Comparison of ENCODE assay signal across 1 cellular context in genomic region chr12:119340604-119341003, GRCh38.
TF ChIP-seq lines count a peak whose summit lies in the region.

No MANE protein-coding gene starts in this region.

TF ChIP-seq in K562, 482 proteins besides CTCF, POLR2A, EP300 and RAD21 (continued from another document):
- TF ChIP-seq, protein P1, sequence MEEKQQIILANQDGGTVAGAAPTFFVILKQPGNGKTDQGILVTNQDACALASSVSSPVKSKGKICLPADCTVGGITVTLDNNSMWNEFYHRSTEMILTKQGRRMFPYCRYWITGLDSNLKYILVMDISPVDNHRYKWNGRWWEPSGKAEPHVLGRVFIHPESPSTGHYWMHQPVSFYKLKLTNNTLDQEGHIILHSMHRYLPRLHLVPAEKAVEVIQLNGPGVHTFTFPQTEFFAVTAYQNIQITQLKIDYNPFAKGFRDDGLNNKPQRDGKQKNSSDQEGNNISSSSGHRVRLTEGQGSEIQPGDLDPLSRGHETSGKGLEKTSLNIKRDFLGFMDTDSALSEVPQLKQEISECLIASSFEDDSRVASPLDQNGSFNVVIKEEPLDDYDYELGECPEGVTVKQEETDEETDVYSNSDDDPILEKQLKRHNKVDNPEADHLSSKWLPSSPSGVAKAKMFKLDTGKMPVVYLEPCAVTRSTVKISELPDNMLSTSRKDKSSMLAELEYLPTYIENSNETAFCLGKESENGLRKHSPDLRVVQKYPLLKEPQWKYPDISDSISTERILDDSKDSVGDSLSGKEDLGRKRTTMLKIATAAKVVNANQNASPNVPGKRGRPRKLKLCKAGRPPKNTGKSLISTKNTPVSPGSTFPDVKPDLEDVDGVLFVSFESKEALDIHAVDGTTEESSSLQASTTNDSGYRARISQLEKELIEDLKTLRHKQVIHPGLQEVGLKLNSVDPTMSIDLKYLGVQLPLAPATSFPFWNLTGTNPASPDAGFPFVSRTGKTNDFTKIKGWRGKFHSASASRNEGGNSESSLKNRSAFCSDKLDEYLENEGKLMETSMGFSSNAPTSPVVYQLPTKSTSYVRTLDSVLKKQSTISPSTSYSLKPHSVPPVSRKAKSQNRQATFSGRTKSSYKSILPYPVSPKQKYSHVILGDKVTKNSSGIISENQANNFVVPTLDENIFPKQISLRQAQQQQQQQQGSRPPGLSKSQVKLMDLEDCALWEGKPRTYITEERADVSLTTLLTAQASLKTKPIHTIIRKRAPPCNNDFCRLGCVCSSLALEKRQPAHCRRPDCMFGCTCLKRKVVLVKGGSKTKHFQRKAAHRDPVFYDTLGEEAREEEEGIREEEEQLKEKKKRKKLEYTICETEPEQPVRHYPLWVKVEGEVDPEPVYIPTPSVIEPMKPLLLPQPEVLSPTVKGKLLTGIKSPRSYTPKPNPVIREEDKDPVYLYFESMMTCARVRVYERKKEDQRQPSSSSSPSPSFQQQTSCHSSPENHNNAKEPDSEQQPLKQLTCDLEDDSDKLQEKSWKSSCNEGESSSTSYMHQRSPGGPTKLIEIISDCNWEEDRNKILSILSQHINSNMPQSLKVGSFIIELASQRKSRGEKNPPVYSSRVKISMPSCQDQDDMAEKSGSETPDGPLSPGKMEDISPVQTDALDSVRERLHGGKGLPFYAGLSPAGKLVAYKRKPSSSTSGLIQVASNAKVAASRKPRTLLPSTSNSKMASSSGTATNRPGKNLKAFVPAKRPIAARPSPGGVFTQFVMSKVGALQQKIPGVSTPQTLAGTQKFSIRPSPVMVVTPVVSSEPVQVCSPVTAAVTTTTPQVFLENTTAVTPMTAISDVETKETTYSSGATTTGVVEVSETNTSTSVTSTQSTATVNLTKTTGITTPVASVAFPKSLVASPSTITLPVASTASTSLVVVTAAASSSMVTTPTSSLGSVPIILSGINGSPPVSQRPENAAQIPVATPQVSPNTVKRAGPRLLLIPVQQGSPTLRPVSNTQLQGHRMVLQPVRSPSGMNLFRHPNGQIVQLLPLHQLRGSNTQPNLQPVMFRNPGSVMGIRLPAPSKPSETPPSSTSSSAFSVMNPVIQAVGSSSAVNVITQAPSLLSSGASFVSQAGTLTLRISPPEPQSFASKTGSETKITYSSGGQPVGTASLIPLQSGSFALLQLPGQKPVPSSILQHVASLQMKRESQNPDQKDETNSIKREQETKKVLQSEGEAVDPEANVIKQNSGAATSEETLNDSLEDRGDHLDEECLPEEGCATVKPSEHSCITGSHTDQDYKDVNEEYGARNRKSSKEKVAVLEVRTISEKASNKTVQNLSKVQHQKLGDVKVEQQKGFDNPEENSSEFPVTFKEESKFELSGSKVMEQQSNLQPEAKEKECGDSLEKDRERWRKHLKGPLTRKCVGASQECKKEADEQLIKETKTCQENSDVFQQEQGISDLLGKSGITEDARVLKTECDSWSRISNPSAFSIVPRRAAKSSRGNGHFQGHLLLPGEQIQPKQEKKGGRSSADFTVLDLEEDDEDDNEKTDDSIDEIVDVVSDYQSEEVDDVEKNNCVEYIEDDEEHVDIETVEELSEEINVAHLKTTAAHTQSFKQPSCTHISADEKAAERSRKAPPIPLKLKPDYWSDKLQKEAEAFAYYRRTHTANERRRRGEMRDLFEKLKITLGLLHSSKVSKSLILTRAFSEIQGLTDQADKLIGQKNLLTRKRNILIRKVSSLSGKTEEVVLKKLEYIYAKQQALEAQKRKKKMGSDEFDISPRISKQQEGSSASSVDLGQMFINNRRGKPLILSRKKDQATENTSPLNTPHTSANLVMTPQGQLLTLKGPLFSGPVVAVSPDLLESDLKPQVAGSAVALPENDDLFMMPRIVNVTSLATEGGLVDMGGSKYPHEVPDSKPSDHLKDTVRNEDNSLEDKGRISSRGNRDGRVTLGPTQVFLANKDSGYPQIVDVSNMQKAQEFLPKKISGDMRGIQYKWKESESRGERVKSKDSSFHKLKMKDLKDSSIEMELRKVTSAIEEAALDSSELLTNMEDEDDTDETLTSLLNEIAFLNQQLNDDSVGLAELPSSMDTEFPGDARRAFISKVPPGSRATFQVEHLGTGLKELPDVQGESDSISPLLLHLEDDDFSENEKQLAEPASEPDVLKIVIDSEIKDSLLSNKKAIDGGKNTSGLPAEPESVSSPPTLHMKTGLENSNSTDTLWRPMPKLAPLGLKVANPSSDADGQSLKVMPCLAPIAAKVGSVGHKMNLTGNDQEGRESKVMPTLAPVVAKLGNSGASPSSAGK (IDR thresholded peaks at IDR 0.05), result no peak
- TF ChIP-seq NCOA1 (IDR thresholded peaks at IDR 0.05; ENCODE audit: low read depth), result no peak
- TF ChIP-seq, protein P2, sequence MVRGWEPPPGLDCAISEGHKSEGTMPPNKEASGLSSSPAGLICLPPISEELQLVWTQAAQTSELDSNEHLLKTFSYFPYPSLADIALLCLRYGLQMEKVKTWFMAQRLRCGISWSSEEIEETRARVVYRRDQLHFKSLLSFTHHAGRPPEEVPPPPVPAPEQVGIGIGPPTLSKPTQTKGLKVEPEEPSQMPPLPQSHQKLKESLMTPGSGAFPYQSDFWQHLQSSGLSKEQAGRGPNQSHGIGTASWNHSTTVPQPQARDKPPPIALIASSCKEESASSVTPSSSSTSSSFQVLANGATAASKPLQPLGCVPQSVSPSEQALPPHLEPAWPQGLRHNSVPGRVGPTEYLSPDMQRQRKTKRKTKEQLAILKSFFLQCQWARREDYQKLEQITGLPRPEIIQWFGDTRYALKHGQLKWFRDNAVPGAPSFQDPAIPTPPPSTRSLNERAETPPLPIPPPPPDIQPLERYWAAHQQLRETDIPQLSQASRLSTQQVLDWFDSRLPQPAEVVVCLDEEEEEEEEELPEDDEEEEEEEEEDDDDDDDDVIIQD (CRISPR knock-in tag; IDR thresholded peaks at IDR 0.05), result no peak
- no peak for TF ChIP-seq ARHGAP35 (IDR thresholded peaks at IDR 0.05; ENCODE audit: partially characterized antibody)
- peak; percentile 42; the same call in 1 of the 2 replicates for TF ChIP-seq CREM (IDR thresholded peaks at IDR 0.05; ENCODE audit: low read depth)
- no peak for TF ChIP-seq ZNF695 (CRISPR knock-in tag; IDR thresholded peaks at IDR 0.05)
- no peak for TF ChIP-seq PTTG1 (tag; IDR thresholded peaks at IDR 0.05; ENCODE audit: low read depth)
- TF ChIP-seq, protein P3, sequence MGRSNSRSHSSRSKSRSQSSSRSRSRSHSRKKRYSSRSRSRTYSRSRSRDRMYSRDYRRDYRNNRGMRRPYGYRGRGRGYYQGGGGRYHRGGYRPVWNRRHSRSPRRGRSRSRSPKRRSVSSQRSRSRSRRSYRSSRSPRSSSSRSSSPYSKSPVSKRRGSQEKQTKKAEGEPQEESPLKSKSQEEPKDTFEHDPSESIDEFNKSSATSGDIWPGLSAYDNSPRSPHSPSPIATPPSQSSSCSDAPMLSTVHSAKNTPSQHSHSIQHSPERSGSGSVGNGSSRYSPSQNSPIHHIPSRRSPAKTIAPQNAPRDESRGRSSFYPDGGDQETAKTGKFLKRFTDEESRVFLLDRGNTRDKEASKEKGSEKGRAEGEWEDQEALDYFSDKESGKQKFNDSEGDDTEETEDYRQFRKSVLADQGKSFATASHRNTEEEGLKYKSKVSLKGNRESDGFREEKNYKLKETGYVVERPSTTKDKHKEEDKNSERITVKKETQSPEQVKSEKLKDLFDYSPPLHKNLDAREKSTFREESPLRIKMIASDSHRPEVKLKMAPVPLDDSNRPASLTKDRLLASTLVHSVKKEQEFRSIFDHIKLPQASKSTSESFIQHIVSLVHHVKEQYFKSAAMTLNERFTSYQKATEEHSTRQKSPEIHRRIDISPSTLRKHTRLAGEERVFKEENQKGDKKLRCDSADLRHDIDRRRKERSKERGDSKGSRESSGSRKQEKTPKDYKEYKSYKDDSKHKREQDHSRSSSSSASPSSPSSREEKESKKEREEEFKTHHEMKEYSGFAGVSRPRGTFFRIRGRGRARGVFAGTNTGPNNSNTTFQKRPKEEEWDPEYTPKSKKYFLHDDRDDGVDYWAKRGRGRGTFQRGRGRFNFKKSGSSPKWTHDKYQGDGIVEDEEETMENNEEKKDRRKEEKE (IDR thresholded peaks at IDR 0.05; ENCODE audit: borderline replicate concordance in 1 of 2, control insufficient read depth in 1 of 2, low read depth in 2 of 2, low read length in 1 of 2), result no peak
TF ChIP-seq in K562: peak in this region for 7.
